In genomic region chr9:114212841-114213240, GRCh38 we compare ENCODE assay signal across 22 cellular contexts. TPM values are rescaled to one million over a fixed set of nuclear protein-coding genes. Genes with fewer than 3 reads are reported as not detected.
"Had no signal": no experiment of that assay in that cellular context is flagged by ENCODE, and none has a peak within 500 bp of the region (broad histone marks: within the 10 kb centered on the region; RNA-seq: fewer than 3 reads in every experiment).

No MANE protein-coding gene starts in this region.

- H3K9me3 Mint-ChIP-seq: central memory CD8-positive, alpha-beta T cell; immature natural killer cell; mesothelial cell of epicardium; natural killer cell treated with Interleukin-12 subunit alpha and Interleukin-12 subunit beta and Interleukin-15 and Interleukin-18, amount 100 ng/mL, for 72 hours; stimulated activated naive B cell treated with anti-CD40 and anti-IgM and Interleukin-4, amounts not matched to agents 10 μg/mL and 1 μg/mL and 100 μg/mL, for 72 hours had no signal

- H3K36me3 ChIP-seq: gastroesophageal sphincter, prostate gland, sigmoid colon, tibial artery had no signal

- H3K4me1 Mint-ChIP-seq: central memory CD8-positive, alpha-beta T cell; immature natural killer cell; stimulated activated naive B cell treated with anti-CD40 and anti-IgM and Interleukin-4, amounts not matched to agents 10 μg/mL and 1 μg/mL and 100 μg/mL, for 72 hours had no signal

- H3K9me3 ChIP-seq: esophagus squamous epithelium, gastroesophageal sphincter, prostate gland, sigmoid colon, stomach, tibial artery had no signal

- H3K4me3 ChIP-seq: dorsolateral prefrontal cortex, esophagus squamous epithelium, gastroesophageal sphincter, prostate gland, sigmoid colon, skin epidermis, stomach, tibial artery had no signal

- H3K4me3 Mint-ChIP-seq: central memory CD8-positive, alpha-beta T cell; immature natural killer cell; mesothelial cell of epicardium; natural killer cell treated with Interleukin-12 subunit alpha and Interleukin-12 subunit beta and Interleukin-15 and Interleukin-18, amount 100 ng/mL, for 72 hours; stimulated activated naive B cell treated with anti-CD40 and anti-IgM and Interleukin-4, amounts not matched to agents 10 μg/mL and 1 μg/mL and 100 μg/mL, for 72 hours had no signal

- H3K27me3 Mint-ChIP-seq: central memory CD8-positive, alpha-beta T cell; natural killer cell treated with Interleukin-12 subunit alpha and Interleukin-12 subunit beta and Interleukin-15 and Interleukin-18, amount 100 ng/mL, for 72 hours; stimulated activated naive B cell treated with anti-CD40 and anti-IgM and Interleukin-4, amounts not matched to agents 10 μg/mL and 1 μg/mL and 100 μg/mL, for 72 hours had no signal

- H3K27me3 ChIP-seq: dorsolateral prefrontal cortex, esophagus squamous epithelium, gastroesophageal sphincter, sigmoid colon, stomach, tibial artery had no signal

- H3K36me3 Mint-ChIP-seq: immature natural killer cell; natural killer cell treated with Interleukin-12 subunit alpha and Interleukin-12 subunit beta and Interleukin-15 and Interleukin-18, amount 100 ng/mL, for 72 hours; stimulated activated naive B cell treated with anti-CD40 and anti-IgM and Interleukin-4, amounts not matched to agents 10 μg/mL and 1 μg/mL and 100 μg/mL, for 72 hours had no signal

- DNase-seq: cortex of kidney; dorsolateral prefrontal cortex; effector CD8-positive, alpha-beta T cell; esophagus squamous epithelium; foreskin fibroblast; immature natural killer cell; left cardiac atrium; occipital lobe; sigmoid colon; stimulated activated CD4-positive, alpha-beta T cell treated with anti-CD3 and anti-CD28 coated beads, Interleukin-2, amount 100 ng/mL, for 24 hours; stimulated activated CD4-positive, alpha-beta T cell treated with anti-CD3 and anti-CD28 coated beads, Interleukin-4, amount 100 ng/mL, for 4 hours; stimulated activated naive B cell treated with anti-CD40 and anti-IgM and Interleukin-4, amounts not matched to agents 10 μg/mL and 1 μg/mL and 100 μg/mL, for 72 hours; stomach; substantia nigra; tibial artery had no signal

- H3K27ac Mint-ChIP-seq: immature natural killer cell; mesothelial cell of epicardium; natural killer cell treated with Interleukin-12 subunit alpha and Interleukin-12 subunit beta and Interleukin-15 and Interleukin-18, amount 100 ng/mL, for 72 hours; stimulated activated naive B cell treated with anti-CD40 and anti-IgM and Interleukin-4, amounts not matched to agents 10 μg/mL and 1 μg/mL and 100 μg/mL, for 72 hours had no signal

- H3K27ac ChIP-seq: dorsolateral prefrontal cortex, epithelial cell of prostate, esophagus squamous epithelium, gastroesophageal sphincter, sigmoid colon had no signal

- H3K4me1 ChIP-seq: prostate gland had no signal

- ATAC-seq: gastroesophageal sphincter; left cardiac atrium; natural killer cell treated with Interleukin-12 subunit alpha and Interleukin-12 subunit beta and Interleukin-15 and Interleukin-18, amount 100 ng/mL, for 72 hours; stimulated activated naive B cell treated with anti-CD40 and anti-IgM and Interleukin-4, amounts not matched to agents 10 μg/mL and 1 μg/mL and 100 μg/mL, for 72 hours had no signal

RNA-seq across cellular contexts. Expression of gene COL27A1, which starts 57.5 kb away (rescaled TPM):
- polyA plus RNA-seq: immature natural killer cell had no signal
